8 cellular contexts compared by ENCODE assay signal in the genomic region with DNA sequence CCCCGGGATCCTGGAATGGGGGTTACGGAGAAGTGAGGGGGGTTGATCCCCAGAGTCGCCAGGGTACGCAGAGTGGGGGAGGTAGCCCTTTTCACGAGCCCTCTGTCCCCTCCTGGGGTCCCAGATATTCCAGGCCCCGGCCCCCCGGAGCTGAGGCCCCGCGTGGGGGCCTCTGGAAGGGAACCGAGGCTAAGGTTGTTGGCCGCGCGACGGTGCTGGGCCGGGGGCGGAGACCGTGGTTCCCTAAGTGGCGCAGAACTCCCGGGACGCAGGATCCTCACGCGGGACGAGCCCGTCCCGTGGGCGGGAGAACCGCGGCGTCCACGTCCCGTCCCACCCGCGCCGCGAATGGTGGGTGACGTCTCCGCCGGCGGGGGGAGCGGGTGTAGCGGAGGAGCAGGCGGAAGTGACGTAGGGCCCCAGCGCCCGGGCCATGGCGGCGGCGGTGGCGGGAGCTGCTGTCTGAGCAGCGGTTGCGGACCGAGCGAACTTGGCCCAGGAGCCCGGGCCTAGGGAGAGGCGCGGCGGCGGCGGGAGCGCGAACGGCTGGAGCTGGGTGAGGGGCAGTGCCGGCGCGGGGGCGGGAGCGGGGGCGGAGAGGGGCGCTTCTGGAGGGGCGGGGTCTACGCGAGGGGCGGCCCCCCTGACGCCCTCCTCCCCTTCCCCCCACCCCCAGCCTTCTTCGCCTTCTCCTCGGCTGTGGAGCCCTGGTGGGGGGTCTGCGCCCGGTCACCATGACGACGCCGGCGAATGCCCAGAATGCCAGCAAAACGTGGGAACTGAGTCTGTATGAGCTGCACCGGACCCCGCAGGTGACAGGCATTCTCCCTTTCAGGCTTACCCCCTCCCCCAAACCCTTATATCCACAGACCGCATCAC. TPM values are rescaled to one million over a fixed set of nuclear protein-coding genes. Genes with fewer than 3 reads are reported as not detected.
DNase-seq lines count a peak whose midpoint lies in the region; ATAC-seq and TF ChIP-seq lines count a peak whose summit lies in the region.

A gene (plus strand): TSS at position 412 of the 879 bp plus-strand sequence. CDS start 323 bp downstream, at position 735.

- H3K36me3 ChIP-seq in right lobe of liver, result peaks cover 0 to 17% (median 7%) of the 10 kb centered on the region in 4 donors

- peak within 1 kb of the TSS; percentile 86 to 91 (median 89) for H3K27ac ChIP-seq in right lobe of liver

- no peaks in the 10 kb centered on the region for H3K9me3 Mint-ChIP-seq in activated CD4-positive, alpha-beta memory T cell treated with anti-CD3 and anti-CD28 coated beads for 36 hours

- H3K4me1 ChIP-seq in right lobe of liver, result peaks cover 0 to 32% (median 5%) of the 10 kb centered on the region in 4 donors

- H3K36me3 Mint-ChIP-seq in activated CD4-positive, alpha-beta memory T cell treated with anti-CD3 and anti-CD28 coated beads for 36 hours, result peaks cover 37% of the 10 kb centered on the region

- peak; percentile 92 for TF ChIP-seq POLR2A in right lobe of liver (IDR thresholded peaks at IDR 0.05)

- no peak for TF ChIP-seq CTCF in right lobe of liver (IDR thresholded peaks at IDR 0.05)

- peaks cover 57% of the 10 kb centered on the region for H3K4me1 Mint-ChIP-seq in activated CD4-positive, alpha-beta memory T cell treated with anti-CD3 and anti-CD28 coated beads for 36 hours (ENCODE audit: low read depth)

- peak within 1 kb of the TSS; percentile 84 for H3K27ac Mint-ChIP-seq in activated CD4-positive, alpha-beta memory T cell treated with anti-CD3 and anti-CD28 coated beads for 36 hours

- intact Hi-C loops in activated CD4-positive, alpha-beta memory T cell treated with anti-CD3 and anti-CD28 coated beads for 36 hours (cut with micrococcal nuclease), result loop anchor here (5.0 kb wide), 1 partner anchor 366 kb away; a partner anchor contains a TSS
- intact Hi-C loops in right lobe of liver (cut with DNase I), result no loop called here

- ATAC-seq in HG02885 (IDR thresholded peaks at IDR 0.05; ENCODE audit: poor library complexity, unreplicated experiment) (peak; percentile 59), right lobe of liver (peak; percentile 64 to 75 (median 69)), HG03378 (IDR thresholded peaks at IDR 0.05; ENCODE audit: unreplicated experiment) (no peak)

- DNase-seq in NCI-H526 treated with DMSO at 0.1 percent for 48 hours (lab: John Stamatoyannopoulos, UW) (peak; percentile 42), dermis microvascular lymphatic vessel endothelial cell (ENCODE audit: low read depth in 2 of 2) (peak in 1 of 2 donors; percentile 81), right lobe of liver (peak; percentile 88 to 90 (median 89))
- peak; percentile 89 for DNase-seq in activated CD4-positive, alpha-beta memory T cell treated with anti-CD3 and anti-CD28 coated beads for 36 hours
- peak; percentile 90 for DNase-seq in stimulated activated CD4-positive, alpha-beta T cell treated with anti-CD3 and anti-CD28 coated beads, Interleukin-4, amount 100 ng/mL, for 1 hour

- H3K4me3 ChIP-seq in GM08714 (ENCODE audit: low read length) (peak within 1 kb of the TSS; percentile 95), right lobe of liver (peak within 1 kb of the TSS; percentile 86 to 94 (median 92))

- H3K4me3 Mint-ChIP-seq in activated CD4-positive, alpha-beta memory T cell treated with anti-CD3 and anti-CD28 coated beads for 36 hours, result peak within 1 kb of the TSS; percentile 88

- 0% methylated on average over 4 of the region's 86 CpGs for WGBS in right lobe of liver (ENCODE audit: insufficient coverage, low coverage, low lambda C conversion rate, missing lambda C conversion rate)

- no peaks in the 10 kb centered on the region for H3K9me3 ChIP-seq in right lobe of liver

- CTCF ChIA-PET in activated CD4-positive, alpha-beta memory T cell treated with anti-CD3 and anti-CD28 coated beads for 36 hours (lab: Charles Lee), result interaction anchor here (0.6 to 2.9 kb wide), 8 partner anchors 10 to 224 kb away, joined by 3 to 21 read pairs (median 4); a partner anchor contains a TSS

- no peaks in the 10 kb centered on the region for H3K27me3 ChIP-seq in right lobe of liver

- POLR2A ChIA-PET in activated CD4-positive, alpha-beta memory T cell treated with anti-CD3 and anti-CD28 coated beads for 36 hours (lab: Charles Lee), result interaction anchor here (1.0 to 2.0 kb wide), 6 partner anchors 9 to 236 kb away, joined by 3 to 9 read pairs (median 6); a partner anchor contains a TSS

- peaks cover 10% of the 10 kb centered on the region for H3K27me3 Mint-ChIP-seq in activated CD4-positive, alpha-beta memory T cell treated with anti-CD3 and anti-CD28 coated beads for 36 hours

RNA-seq across cellular contexts. Expression of the gene that starts here (rescaled TPM):
- 10 to 100 TPM; 25.4 to 28.4 TPM for total RNA-seq in activated CD4-positive, alpha-beta memory T cell treated with anti-CD3 and anti-CD28 coated beads for 36 hours
- total RNA-seq in dermis microvascular lymphatic vessel endothelial cell (17.1 and 26.6 TPM in 2 replicates), right lobe of liver (10 to 100 TPM in 4 of 6 experiments, 1 to 10 TPM in 2; 7.5 to 21.3 (median 19.7) TPM)
